Comparison of ENCODE assay signal across 2 cellular contexts in the genomic region with DNA sequence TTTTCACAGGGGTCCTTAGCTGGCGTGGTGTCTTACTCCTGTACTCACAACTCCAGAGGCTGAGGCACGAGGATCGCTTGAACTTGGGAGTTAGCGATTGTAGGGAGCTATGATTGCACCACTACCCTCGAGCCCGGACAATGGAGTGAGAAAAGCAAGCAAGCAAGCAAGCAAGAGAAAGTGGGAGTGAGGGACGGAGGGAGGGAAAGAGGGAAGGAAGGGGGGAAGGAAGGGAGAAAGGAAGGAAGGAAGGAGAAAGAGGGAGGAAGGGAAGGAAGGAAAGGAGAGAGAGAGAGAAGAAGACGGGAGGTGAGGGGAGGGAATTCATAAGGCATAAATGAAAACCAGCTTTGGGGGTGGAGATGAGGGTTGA.
TF ChIP-seq lines count a peak whose summit lies in the region.

No MANE protein-coding gene starts in this region.

TF ChIP-seq in HepG2, 621 proteins besides CTCF, POLR2A, EP300 and RAD21:
- no peak; the same call in 1 of the 2 replicates for TF ChIP-seq HBP1 (CRISPR knock-in tag; IDR thresholded peaks at IDR 0.05; ENCODE audit: low read depth)
- TF ChIP-seq ZNF512B (CRISPR knock-in tag; IDR thresholded peaks at IDR 0.05; ENCODE audit: borderline replicate concordance) = peak; percentile 48; the same call in 1 of the 2 replicates
- TF ChIP-seq, protein P1, sequence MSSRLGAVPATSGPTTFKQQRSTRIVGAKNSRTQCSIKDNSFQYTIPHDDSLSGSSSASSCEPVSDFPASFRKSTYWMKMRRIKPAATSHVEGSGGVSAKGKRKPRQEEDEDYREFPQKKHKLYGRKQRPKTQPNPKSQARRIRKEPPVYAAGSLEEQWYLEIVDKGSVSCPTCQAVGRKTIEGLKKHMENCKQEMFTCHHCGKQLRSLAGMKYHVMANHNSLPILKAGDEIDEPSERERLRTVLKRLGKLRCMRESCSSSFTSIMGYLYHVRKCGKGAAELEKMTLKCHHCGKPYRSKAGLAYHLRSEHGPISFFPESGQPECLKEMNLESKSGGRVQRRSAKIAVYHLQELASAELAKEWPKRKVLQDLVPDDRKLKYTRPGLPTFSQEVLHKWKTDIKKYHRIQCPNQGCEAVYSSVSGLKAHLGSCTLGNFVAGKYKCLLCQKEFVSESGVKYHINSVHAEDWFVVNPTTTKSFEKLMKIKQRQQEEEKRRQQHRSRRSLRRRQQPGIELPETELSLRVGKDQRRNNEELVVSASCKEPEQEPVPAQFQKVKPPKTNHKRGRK (CRISPR knock-in tag; IDR thresholded peaks at IDR 0.05) = peak; percentile 95
- peak; percentile 54 for TF ChIP-seq CEBPB (IDR thresholded peaks at IDR 0.05; ENCODE audit: borderline replicate concordance, low read depth, low read length)
- TF ChIP-seq HDAC1 (CRISPR knock-in tag; IDR thresholded peaks at IDR 0.05) = 0 out of 2 replicates have a peak, but pooled peaks have one; percentile 1
- no peak for TF ChIP-seq NKX3-1 (CRISPR knock-in tag; IDR thresholded peaks at IDR 0.05)
- TF ChIP-seq PCBP2 (optimal IDR thresholded peaks at IDR 0.05; ENCODE audit: low read depth, low read length, poor library complexity, severe bottlenecking) = peak; percentile 82
TF ChIP-seq in HepG2: peak in this region for 5.

TF ChIP-seq in K562, 482 proteins besides CTCF, POLR2A, EP300 and RAD21 (continues in another document):
- TF ChIP-seq C11orf30 (IDR thresholded peaks at IDR 0.05; ENCODE audit: low read depth) (no peak), SOX6 (IDR thresholded peaks at IDR 0.05) (no peak), SMAD1 (IDR thresholded peaks at IDR 0.05; ENCODE audit: low read depth, low read length, partially characterized antibody) (no peak), HBP1 (CRISPR knock-in tag; IDR thresholded peaks at IDR 0.05) (peak; percentile 93), RB1 (IDR thresholded peaks at IDR 0.05; ENCODE audit: low read depth) (no peak), DPF2 (IDR thresholded peaks at IDR 0.05) (peak; percentile 69), CEBPG (CRISPR knock-in tag; IDR thresholded peaks at IDR 0.05) (no peak), CEBPG (tag; conservative IDR thresholded peaks at IDR 0.05 in 1 of 2, IDR thresholded peaks at IDR 0.05 in 1 of 2) (peak in 1 of 2 experiments; percentile 30; a peak in 2 of 4 replicates), PHF21A (IDR thresholded peaks at IDR 0.05; ENCODE audit: borderline replicate concordance, low read depth) (peak; percentile 45; the same call in 1 of the 2 replicates), CSDE1 (IDR thresholded peaks at IDR 0.05) (peak in 1 of 2 experiments; percentile 73; a peak in 1 of 4 replicates), TOE1 (IDR thresholded peaks at IDR 0.05; ENCODE audit: borderline replicate concordance) (peak; percentile 86), TOE1 (CRISPR knock-in tag; IDR thresholded peaks at IDR 0.05; ENCODE audit: borderline replicate concordance, low read depth) (no peak), ZNF707 (CRISPR knock-in tag; conservative IDR thresholded peaks at IDR 0.05) (no peak), ZFP30 (CRISPR knock-in tag; IDR thresholded peaks at IDR 0.05; ENCODE audit: borderline replicate concordance) (no peak), FOXK2 (conservative IDR thresholded peaks at IDR 0.05 in 1 of 2, IDR thresholded peaks at IDR 0.05 in 1 of 2; ENCODE audit: low read depth in 2 of 2) (peak; percentile 67 to 70; a peak in 3 of 4 replicates), ZSCAN29 (IDR thresholded peaks at IDR 0.05) (peak; percentile 23; the same call in 1 of the 2 replicates), ZNF316 (IDR thresholded peaks at IDR 0.05) (0 out of 2 replicates have a peak, but pooled peaks have one; percentile 12), SMARCA5 (IDR thresholded peaks at IDR 0.05) (peak; percentile 96), L3MBTL2 (IDR thresholded peaks at IDR 0.05) (peak; percentile 47; the same call in 1 of the 2 replicates), NFXL1 (CRISPR knock-in tag; IDR thresholded peaks at IDR 0.05) (no peak), NR2C1 (IDR thresholded peaks at IDR 0.05) (no peak), NR2C1 (tag; IDR thresholded peaks at IDR 0.05) (no peak), ZBTB34 (CRISPR knock-in tag; IDR thresholded peaks at IDR 0.05) (no peak), ARID1B (IDR thresholded peaks at IDR 0.05) (peak; percentile 65; the same call in 1 of the 2 replicates), XRCC4 (IDR thresholded peaks at IDR 0.05; ENCODE audit: extremely low read depth, insufficient read depth, insufficient read length) (no peak), ZKSCAN1 (IDR thresholded peaks at IDR 0.05; ENCODE audit: low read depth, low read length) (no peak), MCM3 (IDR thresholded peaks at IDR 0.05) (peak; percentile 32; the same call in 1 of the 2 replicates), SLC30A9 (CRISPR knock-in tag; IDR thresholded peaks at IDR 0.05) (no peak), MAFG (tag; conservative IDR thresholded peaks at IDR 0.05) (no peak), HLTF (IDR thresholded peaks at IDR 0.05) (peak; percentile 98), CREB1 (IDR thresholded peaks at IDR 0.05) (no peak), CREB1 (CRISPR knock-in tag; IDR thresholded peaks at IDR 0.05) (no peak), FOXO4 (CRISPR knock-in tag; IDR thresholded peaks at IDR 0.05) (no peak), SMC3 (conservative IDR thresholded peaks at IDR 0.05; ENCODE audit: insufficient read depth, low read depth, low read length) (no peak), ARID2 (IDR thresholded peaks at IDR 0.05) (peak; percentile 82; the same call in 1 of the 2 replicates), ZFP36 (IDR thresholded peaks at IDR 0.05; ENCODE audit: low read depth, low read length, partially characterized antibody) (no peak), RUNX1 (IDR thresholded peaks at IDR 0.05; ENCODE audit: low read depth) (no peak), HIVEP1 (CRISPR knock-in tag; IDR thresholded peaks at IDR 0.05) (no peak), ZEB2 (IDR thresholded peaks at IDR 0.05) (0 out of 2 replicates have a peak, but pooled peaks have one; percentile 28), ARNT (IDR thresholded peaks at IDR 0.05) (peak in 1 of 2 experiments; percentile 67; a peak in 2 of 4 replicates), MIER1 (IDR thresholded peaks at IDR 0.05; ENCODE audit: low read depth) (peak; percentile 87), PATZ1 (CRISPR knock-in tag; IDR thresholded peaks at IDR 0.05; ENCODE audit: borderline replicate concordance) (no peak), ILF3 (IDR thresholded peaks at IDR 0.05; ENCODE audit: borderline replicate concordance) (no peak), ELF4 (CRISPR knock-in tag; IDR thresholded peaks at IDR 0.05) (peak; percentile 89)
- TF ChIP-seq, protein P2, sequence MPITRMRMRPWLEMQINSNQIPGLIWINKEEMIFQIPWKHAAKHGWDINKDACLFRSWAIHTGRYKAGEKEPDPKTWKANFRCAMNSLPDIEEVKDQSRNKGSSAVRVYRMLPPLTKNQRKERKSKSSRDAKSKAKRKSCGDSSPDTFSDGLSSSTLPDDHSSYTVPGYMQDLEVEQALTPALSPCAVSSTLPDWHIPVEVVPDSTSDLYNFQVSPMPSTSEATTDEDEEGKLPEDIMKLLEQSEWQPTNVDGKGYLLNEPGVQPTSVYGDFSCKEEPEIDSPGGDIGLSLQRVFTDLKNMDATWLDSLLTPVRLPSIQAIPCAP (CRISPR knock-in tag; IDR thresholded peaks at IDR 0.05; ENCODE audit: borderline replicate concordance) = no peak
- TF ChIP-seq, protein P3, sequence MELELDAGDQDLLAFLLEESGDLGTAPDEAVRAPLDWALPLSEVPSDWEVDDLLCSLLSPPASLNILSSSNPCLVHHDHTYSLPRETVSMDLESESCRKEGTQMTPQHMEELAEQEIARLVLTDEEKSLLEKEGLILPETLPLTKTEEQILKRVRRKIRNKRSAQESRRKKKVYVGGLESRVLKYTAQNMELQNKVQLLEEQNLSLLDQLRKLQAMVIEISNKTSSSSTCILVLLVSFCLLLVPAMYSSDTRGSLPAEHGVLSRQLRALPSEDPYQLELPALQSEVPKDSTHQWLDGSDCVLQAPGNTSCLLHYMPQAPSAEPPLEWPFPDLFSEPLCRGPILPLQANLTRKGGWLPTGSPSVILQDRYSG (tag; conservative IDR thresholded peaks at IDR 0.05; ENCODE audit: low read depth) = no peak
- TF ChIP-seq, protein P4, sequence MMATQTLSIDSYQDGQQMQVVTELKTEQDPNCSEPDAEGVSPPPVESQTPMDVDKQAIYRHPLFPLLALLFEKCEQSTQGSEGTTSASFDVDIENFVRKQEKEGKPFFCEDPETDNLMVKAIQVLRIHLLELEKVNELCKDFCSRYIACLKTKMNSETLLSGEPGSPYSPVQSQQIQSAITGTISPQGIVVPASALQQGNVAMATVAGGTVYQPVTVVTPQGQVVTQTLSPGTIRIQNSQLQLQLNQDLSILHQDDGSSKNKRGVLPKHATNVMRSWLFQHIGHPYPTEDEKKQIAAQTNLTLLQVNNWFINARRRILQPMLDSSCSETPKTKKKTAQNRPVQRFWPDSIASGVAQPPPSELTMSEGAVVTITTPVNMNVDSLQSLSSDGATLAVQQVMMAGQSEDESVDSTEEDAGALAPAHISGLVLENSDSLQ (IDR thresholded peaks at IDR 0.05) = peak; percentile 46; the same call in 1 of the 2 replicates
- TF ChIP-seq, protein P5, sequence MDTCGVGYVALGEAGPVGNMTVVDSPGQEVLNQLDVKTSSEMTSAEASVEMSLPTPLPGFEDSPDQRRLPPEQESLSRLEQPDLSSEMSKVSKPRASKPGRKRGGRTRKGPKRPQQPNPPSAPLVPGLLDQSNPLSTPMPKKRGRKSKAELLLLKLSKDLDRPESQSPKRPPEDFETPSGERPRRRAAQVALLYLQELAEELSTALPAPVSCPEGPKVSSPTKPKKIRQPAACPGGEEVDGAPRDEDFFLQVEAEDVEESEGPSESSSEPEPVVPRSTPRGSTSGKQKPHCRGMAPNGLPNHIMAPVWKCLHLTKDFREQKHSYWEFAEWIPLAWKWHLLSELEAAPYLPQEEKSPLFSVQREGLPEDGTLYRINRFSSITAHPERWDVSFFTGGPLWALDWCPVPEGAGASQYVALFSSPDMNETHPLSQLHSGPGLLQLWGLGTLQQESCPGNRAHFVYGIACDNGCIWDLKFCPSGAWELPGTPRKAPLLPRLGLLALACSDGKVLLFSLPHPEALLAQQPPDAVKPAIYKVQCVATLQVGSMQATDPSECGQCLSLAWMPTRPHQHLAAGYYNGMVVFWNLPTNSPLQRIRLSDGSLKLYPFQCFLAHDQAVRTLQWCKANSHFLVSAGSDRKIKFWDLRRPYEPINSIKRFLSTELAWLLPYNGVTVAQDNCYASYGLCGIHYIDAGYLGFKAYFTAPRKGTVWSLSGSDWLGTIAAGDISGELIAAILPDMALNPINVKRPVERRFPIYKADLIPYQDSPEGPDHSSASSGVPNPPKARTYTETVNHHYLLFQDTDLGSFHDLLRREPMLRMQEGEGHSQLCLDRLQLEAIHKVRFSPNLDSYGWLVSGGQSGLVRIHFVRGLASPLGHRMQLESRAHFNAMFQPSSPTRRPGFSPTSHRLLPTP (IDR thresholded peaks at IDR 0.05; ENCODE audit: borderline replicate concordance, extremely low read depth, insufficient read length) = no peak
- TF ChIP-seq, protein P6, sequence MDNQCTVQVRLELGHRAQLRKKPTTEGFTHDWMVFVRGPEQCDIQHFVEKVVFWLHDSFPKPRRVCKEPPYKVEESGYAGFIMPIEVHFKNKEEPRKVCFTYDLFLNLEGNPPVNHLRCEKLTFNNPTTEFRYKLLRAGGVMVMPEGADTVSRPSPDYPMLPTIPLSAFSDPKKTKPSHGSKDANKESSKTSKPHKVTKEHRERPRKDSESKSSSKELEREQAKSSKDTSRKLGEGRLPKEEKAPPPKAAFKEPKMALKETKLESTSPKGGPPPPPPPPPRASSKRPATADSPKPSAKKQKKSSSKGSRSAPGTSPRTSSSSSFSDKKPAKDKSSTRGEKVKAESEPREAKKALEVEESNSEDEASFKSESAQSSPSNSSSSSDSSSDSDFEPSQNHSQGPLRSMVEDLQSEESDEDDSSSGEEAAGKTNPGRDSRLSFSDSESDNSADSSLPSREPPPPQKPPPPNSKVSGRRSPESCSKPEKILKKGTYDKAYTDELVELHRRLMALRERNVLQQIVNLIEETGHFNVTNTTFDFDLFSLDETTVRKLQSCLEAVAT (IDR thresholded peaks at IDR 0.05) = peak; percentile 93 to 95
